Comparison of ENCODE assay signal across 8 cellular contexts in the genomic region with DNA sequence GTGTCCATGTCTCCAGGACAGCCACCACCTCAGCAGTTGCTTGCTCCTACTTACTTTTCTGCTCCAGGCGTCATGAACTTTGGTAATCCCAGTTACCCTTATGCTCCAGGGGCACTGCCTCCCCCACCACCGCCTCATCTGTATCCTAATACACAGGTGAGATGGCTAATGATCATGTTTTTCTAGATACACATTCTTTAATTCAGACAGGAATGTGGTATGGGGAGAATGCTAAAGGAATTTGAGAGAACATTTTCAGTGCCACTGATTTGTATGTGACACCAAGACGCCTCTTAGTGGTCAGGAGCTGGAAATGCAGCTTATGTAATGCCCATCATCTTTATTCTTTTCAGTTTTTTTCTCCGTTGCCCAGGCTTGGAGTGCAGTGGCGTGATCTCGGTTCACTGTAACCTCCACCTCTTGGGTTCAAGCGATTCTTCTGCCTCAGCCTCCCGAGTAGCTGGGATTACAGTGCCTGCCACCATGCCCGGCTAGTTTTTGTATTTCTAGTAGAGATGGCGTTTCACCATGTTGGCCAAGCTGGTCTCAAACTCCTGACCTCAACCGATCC. TPM values are rescaled to one million over a fixed set of nuclear protein-coding genes. Genes with fewer than 3 reads are reported as not detected.
DNase-seq lines count a peak whose midpoint lies in the region; ATAC-seq lines count a peak whose summit lies in the region.

No MANE protein-coding gene starts in this region.

- in situ Hi-C loops in ACHN (cut with HindIII; ENCODE audit: low pct_ligation_motif_present, low pct_unique_long_range_greater_than_20kb, low sequenced_read_pairs) = no loop called here

- H3K27me3 ChIP-seq in esophagus (ENCODE audit: control insufficient read depth in 1 of 2, insufficient read depth in 2 of 2, low read length in 2 of 2) (no peaks in the 10 kb centered on the region), muscle layer of colon (ENCODE audit: control insufficient read depth in 1 of 2, insufficient read depth in 2 of 2, low read length in 2 of 2) (no peaks in the 10 kb centered on the region)

- no peak overlapping the region for H3K4me3 ChIP-seq in esophagus (ENCODE audit: low read depth in 1 of 2, low read length in 2 of 2)
- no peak overlapping the region for H3K4me3 ChIP-seq in muscle layer of colon (ENCODE audit: low read depth in 1 of 2, low read length in 2 of 2)

- peak; percentile 83 for DNase-seq in ACHN
- DNase-seq in GM04504 (ENCODE audit: low read depth) = peak; percentile 36
- peak; percentile 11 for DNase-seq in NCI-H2081 treated with DMSO at 0.1 percent for 48 hours (lab: John Stamatoyannopoulos, UW)
- DNase-seq in activated CD4-positive, alpha-beta T cell treated with anti-CD3 and anti-CD28 coated beads for 48 hours = peak; percentile 38

- H3K9me3 ChIP-seq in esophagus (ENCODE audit: control insufficient read depth in 2 of 2, insufficient read depth in 1 of 2, low read depth in 1 of 2, low read length in 1 of 2) (no peaks in the 10 kb centered on the region), muscle layer of colon (ENCODE audit: low read length) (no peaks in the 10 kb centered on the region)

- H3K4me1 ChIP-seq in esophagus (ENCODE audit: control insufficient read depth in 2 of 2, insufficient read depth in 2 of 2, low read length in 1 of 2) (no peaks in the 10 kb centered on the region), muscle layer of colon (ENCODE audit: insufficient read depth, low read length) (peaks cover 11% of the 10 kb centered on the region)

- H3K36me3 ChIP-seq in esophagus (ENCODE audit: control insufficient read depth in 2 of 2, insufficient read depth in 2 of 2, low read length in 1 of 2) (peaks cover 19 to 21% of the 10 kb centered on the region in 2 donors), muscle layer of colon (ENCODE audit: insufficient read depth, low read length) (peaks cover 82% of the 10 kb centered on the region)

- 35 to 40% methylated on average over 11 of the region's 11 CpGs for WGBS in esophagus, 2 donors

- H3K27ac ChIP-seq in esophagus (ENCODE audit: low read depth in 2 of 2, low read length in 1 of 2) (peak overlapping the region; percentile 5 to 67), muscle layer of colon (ENCODE audit: low read depth, low read length) (peak overlapping the region; percentile 56)

- H3K9ac ChIP-seq in muscle layer of colon (ENCODE audit: low read length) = no peak overlapping the region

- ATAC-seq in GM18858 (IDR thresholded peaks at IDR 0.05; ENCODE audit: unreplicated experiment) (no peak), GM19455 (IDR thresholded peaks at IDR 0.05; ENCODE audit: unreplicated experiment) (no peak)

RNA-seq across cellular contexts. Expression of a gene that starts 8.9 kb away (rescaled TPM):
- polyA plus RNA-seq in esophagus = 100 to 1,000 TPM; 109 to 282 TPM

RNA-seq across cellular contexts. Expression of a gene that starts 28.0 kb away (rescaled TPM):
- 10 to 100 TPM; 24.3 to 24.6 TPM for polyA plus RNA-seq in esophagus

RNA-seq across cellular contexts. Expression of a gene that starts 46.6 kb away (rescaled TPM):
- 10 to 100 TPM; 42.1 to 59.5 TPM for polyA plus RNA-seq in esophagus

RNA-seq across cellular contexts. Expression of a gene that starts 50.8 kb away (rescaled TPM):
- 10 to 100 TPM in 1 of 2 donors, 1 to 10 TPM in 1; 9.1 to 15.3 TPM for polyA plus RNA-seq in esophagus

Comparison
In these comparisons a context has a peak if more than half of its experiments do, and no peak if none do; other contexts are left out.
1. DNase-seq: peak in every context shown above with its lines; median percentile 83 in ACHN; 38 in activated CD4-positive, alpha-beta T cell treated with anti-CD3 and anti-CD28 coated beads for 48 hours; 36 in GM04504; 11 in NCI-H2081 treated with DMSO at 0.1 percent for 48 hours.